ENCODE assay signal across 1 cellular context in the genomic region with DNA sequence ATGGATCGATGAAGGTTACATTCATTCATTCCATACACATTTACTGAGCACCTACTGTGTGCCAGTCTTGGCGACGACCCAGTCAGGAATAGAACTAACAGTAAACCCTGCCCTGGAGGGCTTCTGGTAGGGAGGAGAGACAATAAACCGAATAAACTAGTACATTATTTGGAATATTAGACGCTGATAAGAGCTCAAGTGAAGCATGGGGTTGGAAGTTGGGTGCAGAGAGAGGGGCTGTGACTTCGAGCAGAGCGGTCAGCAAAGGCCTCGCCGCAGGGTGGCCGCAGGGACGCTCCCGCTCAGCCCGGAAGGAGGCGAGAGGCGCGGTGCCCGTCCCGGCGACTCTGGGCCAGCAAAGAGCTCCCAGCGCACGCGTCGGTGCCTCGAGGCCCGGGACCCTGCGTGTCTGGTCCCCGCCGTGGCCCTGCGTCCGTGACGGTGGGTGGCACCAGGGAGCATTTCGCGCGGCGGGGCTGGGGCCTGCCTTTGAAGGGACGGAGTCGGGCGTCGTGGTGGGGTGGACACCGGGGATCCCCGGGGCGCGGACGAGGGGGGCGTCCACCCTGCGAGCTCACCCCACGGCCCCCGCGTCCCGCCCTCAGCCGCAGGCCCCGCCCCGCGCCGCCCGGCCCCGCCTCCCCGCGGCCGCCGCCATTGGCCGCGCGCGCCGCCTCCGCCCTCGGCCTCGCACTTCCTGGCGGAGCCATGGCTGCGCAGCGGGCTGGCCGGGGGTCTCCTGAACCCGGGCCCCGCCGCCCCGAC.
TF ChIP-seq lines count a peak whose summit lies in the region.

TSS of gene KLHL36 (plus strand) at position 682 of the 765 bp plus-strand sequence. CDS start 2,357 bp downstream, outside the sequence.

TF ChIP-seq in K562, 482 proteins besides CTCF, POLR2A, EP300 and RAD21 (continued from another document and continues in another):
- TF ChIP-seq, protein P1, sequence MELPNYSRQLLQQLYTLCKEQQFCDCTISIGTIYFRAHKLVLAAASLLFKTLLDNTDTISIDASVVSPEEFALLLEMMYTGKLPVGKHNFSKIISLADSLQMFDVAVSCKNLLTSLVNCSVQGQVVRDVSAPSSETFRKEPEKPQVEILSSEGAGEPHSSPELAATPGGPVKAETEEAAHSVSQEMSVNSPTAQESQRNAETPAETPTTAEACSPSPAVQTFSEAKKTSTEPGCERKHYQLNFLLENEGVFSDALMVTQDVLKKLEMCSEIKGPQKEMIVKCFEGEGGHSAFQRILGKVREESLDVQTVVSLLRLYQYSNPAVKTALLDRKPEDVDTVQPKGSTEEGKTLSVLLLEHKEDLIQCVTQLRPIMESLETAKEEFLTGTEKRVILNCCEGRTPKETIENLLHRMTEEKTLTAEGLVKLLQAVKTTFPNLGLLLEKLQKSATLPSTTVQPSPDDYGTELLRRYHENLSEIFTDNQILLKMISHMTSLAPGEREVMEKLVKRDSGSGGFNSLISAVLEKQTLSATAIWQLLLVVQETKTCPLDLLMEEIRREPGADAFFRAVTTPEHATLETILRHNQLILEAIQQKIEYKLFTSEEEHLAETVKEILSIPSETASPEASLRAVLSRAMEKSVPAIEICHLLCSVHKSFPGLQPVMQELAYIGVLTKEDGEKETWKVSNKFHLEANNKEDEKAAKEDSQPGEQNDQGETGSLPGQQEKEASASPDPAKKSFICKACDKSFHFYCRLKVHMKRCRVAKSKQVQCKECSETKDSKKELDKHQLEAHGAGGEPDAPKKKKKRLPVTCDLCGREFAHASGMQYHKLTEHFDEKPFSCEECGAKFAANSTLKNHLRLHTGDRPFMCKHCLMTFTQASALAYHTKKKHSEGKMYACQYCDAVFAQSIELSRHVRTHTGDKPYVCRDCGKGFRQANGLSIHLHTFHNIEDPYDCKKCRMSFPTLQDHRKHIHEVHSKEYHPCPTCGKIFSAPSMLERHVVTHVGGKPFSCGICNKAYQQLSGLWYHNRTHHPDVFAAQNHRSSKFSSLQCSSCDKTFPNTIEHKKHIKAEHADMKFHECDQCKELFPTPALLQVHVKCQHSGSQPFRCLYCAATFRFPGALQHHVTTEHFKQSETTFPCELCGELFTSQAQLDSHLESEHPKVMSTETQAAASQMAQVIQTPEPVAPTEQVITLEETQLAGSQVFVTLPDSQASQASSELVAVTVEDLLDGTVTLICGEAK (IDR thresholded peaks at IDR 0.05) = peak; percentile 58
- TF ChIP-seq, protein P1 (CRISPR knock-in tag; IDR thresholded peaks at IDR 0.05) = no peak
- TF ChIP-seq TAF7 (tag; IDR thresholded peaks at IDR 0.05) (no peak), PHB (CRISPR knock-in tag; IDR thresholded peaks at IDR 0.05) (0 out of 2 replicates have a peak, but pooled peaks have one; percentile 29), STAT6 (CRISPR knock-in tag; IDR thresholded peaks at IDR 0.05) (peak; percentile 81; the same call in 1 of the 2 replicates), NRF1 (conservative IDR thresholded peaks at IDR 0.05 in 1 of 2, IDR thresholded peaks at IDR 0.05 in 1 of 2) (peak; percentile 85 to 88), PHF8 (IDR thresholded peaks at IDR 0.05; ENCODE audit: borderline replicate concordance, low read length) (peak; percentile 67; the same call in 1 of the 2 replicates), NCOR1 (IDR thresholded peaks at IDR 0.05) (no peak), CBFA2T2 (conservative IDR thresholded peaks at IDR 0.05) (no peak), TSC22D4 (tag; IDR thresholded peaks at IDR 0.05) (no peak), ZNF239 (CRISPR knock-in tag; IDR thresholded peaks at IDR 0.05) (no peak; the same call in 1 of the 2 replicates), NCOA2 (IDR thresholded peaks at IDR 0.05; ENCODE audit: partially characterized antibody in 2 of 2) (no peak), CEBPG (CRISPR knock-in tag; IDR thresholded peaks at IDR 0.05) (no peak), CEBPG (tag; conservative IDR thresholded peaks at IDR 0.05 in 1 of 2, IDR thresholded peaks at IDR 0.05 in 1 of 2) (no peak), ZNF766 (CRISPR knock-in tag; conservative IDR thresholded peaks at IDR 0.05) (0 out of 2 replicates have a peak, but pooled peaks have one; percentile 30), DLX4 (CRISPR knock-in tag; IDR thresholded peaks at IDR 0.05) (no peak), U2AF1 (optimal IDR thresholded peaks at IDR 0.05; ENCODE audit: low read depth, low read length) (no peak), BACH1 (tag; IDR thresholded peaks at IDR 0.05) (no peak), SMARCA4 (IDR thresholded peaks at IDR 0.05) (no peak), HOXB6 (CRISPR knock-in tag; IDR thresholded peaks at IDR 0.05; ENCODE audit: borderline replicate concordance) (no peak), SMARCA5 (IDR thresholded peaks at IDR 0.05) (no peak), ZNF282 (CRISPR knock-in tag; IDR thresholded peaks at IDR 0.05) (peak; percentile 93), ZBTB2 (IDR thresholded peaks at IDR 0.05) (peak; percentile 49; the same call in 1 of the 2 replicates), TOE1 (IDR thresholded peaks at IDR 0.05; ENCODE audit: borderline replicate concordance) (peak; percentile 43; the same call in 1 of the 2 replicates), TOE1 (CRISPR knock-in tag; IDR thresholded peaks at IDR 0.05; ENCODE audit: borderline replicate concordance, low read depth) (peak; percentile 64; the same call in 1 of the 2 replicates), CLOCK (CRISPR knock-in tag; IDR thresholded peaks at IDR 0.05; ENCODE audit: borderline replicate concordance) (no peak), NONO (IDR thresholded peaks at IDR 0.05; ENCODE audit: low read depth in 2 of 2, low read length in 1 of 2) (peak; percentile 20 to 34; a peak in 2 of 4 replicates), RBFOX2 (IDR thresholded peaks at IDR 0.05; ENCODE audit: low read depth, low read length) (peak; percentile 59), RBM15 (IDR thresholded peaks at IDR 0.05; ENCODE audit: insufficient read depth, low read length) (no peak), RBBP5 (IDR thresholded peaks at IDR 0.05; ENCODE audit: borderline replicate concordance, insufficient read depth, low read length, poor library complexity, severe bottlenecking) (peak; percentile 22), MCM5 (IDR thresholded peaks at IDR 0.05; ENCODE audit: low read depth) (no peak), TRIM28 (IDR thresholded peaks at IDR 0.05) (no peak), TEAD4 (IDR thresholded peaks at IDR 0.05; ENCODE audit: low read length) (no peak), TEAD4 (CRISPR knock-in tag; IDR thresholded peaks at IDR 0.05; ENCODE audit: borderline replicate concordance) (0 out of 2 replicates have a peak, but pooled peaks have one; percentile 42)
- TF ChIP-seq, protein P2, sequence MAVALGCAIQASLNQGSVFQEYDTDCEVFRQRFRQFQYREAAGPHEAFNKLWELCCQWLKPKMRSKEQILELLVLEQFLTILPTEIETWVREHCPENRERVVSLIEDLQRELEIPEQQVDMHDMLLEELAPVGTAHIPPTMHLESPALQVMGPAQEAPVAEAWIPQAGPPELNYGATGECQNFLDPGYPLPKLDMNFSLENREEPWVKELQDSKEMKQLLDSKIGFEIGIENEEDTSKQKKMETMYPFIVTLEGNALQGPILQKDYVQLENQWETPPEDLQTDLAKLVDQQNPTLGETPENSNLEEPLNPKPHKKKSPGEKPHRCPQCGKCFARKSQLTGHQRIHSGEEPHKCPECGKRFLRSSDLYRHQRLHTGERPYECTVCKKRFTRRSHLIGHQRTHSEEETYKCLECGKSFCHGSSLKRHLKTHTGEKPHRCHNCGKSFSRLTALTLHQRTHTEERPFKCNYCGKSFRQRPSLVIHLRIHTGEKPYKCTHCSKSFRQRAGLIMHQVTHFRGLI (CRISPR knock-in tag; IDR thresholded peaks at IDR 0.05) = no peak
- TF ChIP-seq, protein P3, sequence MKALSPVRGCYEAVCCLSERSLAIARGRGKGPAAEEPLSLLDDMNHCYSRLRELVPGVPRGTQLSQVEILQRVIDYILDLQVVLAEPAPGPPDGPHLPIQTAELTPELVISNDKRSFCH (CRISPR knock-in tag; IDR thresholded peaks at IDR 0.05) = no peak
- TF ChIP-seq, protein P3 (tag; IDR thresholded peaks at IDR 0.05) = peak; percentile 89; the same call in 1 of the 2 replicates
- TF ChIP-seq, protein P4, sequence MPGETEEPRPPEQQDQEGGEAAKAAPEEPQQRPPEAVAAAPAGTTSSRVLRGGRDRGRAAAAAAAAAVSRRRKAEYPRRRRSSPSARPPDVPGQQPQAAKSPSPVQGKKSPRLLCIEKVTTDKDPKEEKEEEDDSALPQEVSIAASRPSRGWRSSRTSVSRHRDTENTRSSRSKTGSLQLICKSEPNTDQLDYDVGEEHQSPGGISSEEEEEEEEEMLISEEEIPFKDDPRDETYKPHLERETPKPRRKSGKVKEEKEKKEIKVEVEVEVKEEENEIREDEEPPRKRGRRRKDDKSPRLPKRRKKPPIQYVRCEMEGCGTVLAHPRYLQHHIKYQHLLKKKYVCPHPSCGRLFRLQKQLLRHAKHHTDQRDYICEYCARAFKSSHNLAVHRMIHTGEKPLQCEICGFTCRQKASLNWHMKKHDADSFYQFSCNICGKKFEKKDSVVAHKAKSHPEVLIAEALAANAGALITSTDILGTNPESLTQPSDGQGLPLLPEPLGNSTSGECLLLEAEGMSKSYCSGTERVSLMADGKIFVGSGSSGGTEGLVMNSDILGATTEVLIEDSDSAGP (CRISPR knock-in tag; IDR thresholded peaks at IDR 0.05) = no peak
